ENCODE assay signal across 18 cellular contexts in the genomic region with DNA sequence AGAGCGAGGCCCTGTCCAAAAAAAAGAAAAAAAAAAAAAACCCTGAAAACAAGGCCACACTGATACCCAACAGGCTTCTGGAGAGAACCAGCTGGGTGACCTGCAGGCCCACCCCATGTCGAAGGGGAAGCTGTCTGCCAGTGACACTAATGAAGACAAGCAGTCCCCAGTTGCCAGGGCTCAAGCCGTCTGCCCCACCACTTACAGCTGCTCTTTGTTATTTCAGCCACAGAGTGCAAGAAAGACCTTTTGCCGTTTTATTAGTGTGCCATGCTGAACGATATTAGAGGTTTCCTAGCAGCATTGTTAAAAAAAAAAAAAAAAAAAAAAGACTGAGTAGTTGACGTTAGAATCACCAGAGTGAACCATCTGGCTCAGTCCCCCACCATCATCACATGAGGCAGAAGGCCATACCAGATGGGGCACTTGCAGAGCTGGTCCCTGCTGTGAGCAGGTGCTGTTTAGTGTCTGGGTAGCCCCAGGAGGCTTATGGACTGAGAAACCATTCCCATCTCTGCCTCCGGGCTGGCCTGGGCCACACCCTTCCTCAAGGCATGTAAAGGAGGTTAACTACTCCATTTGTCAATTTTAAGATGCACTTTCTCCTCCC. TPM values are rescaled to one million over a fixed set of nuclear protein-coding genes. Genes with fewer than 3 reads are reported as not detected.
A peak's percentile ranks its signal among the peaks of the same experiment; 100 is the strongest.
DNase-seq lines count a peak whose midpoint lies in the region; ATAC-seq and TF ChIP-seq lines count a peak whose summit lies in the region.
"Had no signal": no experiment of that assay in that cellular context is flagged by ENCODE, and none has a peak within 500 bp of the region (broad histone marks: within the 10 kb centered on the region; RNA-seq: fewer than 3 reads in every experiment).

No MANE protein-coding gene starts in this region.

- ATAC-seq in body of pancreas (no peak), HG02642 (IDR thresholded peaks at IDR 0.05; ENCODE audit: poor library complexity, unreplicated experiment) (no peak)
- ATAC-seq: left cardiac atrium, mucosa of descending colon had no signal

- H3K36me3 Mint-ChIP-seq in activated CD4-positive, alpha-beta memory T cell treated with anti-CD3 and anti-CD28 coated beads, Interleukin-2, amount 10 ng/mL, durations not matched to agents 7 days and 5 days (ENCODE audit: low read depth) = no peaks in the 10 kb centered on the region
- H3K36me3 Mint-ChIP-seq: activated naive CD8-positive, alpha-beta T cell had no signal

- TF ChIP-seq CTCF in body of pancreas (IDR thresholded peaks at IDR 0.05) (no peak), ascending aorta (IDR thresholded peaks at IDR 0.05) (no peak)

- H3K27me3 ChIP-seq in body of pancreas (no peaks in the 10 kb centered on the region), ascending aorta (no peaks in the 10 kb centered on the region)
- H3K27me3 ChIP-seq: cardiac muscle cell, upper lobe of left lung had no signal

- intact Hi-C loops in body of pancreas (cut with DNase I) (no loop called here), ascending aorta (cut with DNase I) (no loop called here)

- POLR2A ChIA-PET in activated CD4-positive, alpha-beta memory T cell treated with anti-CD3 and anti-CD28 coated beads, Interleukin-2, amount 10 ng/mL, durations not matched to agents 7 days and 5 days (lab: Charles Lee) = no interaction called here

- H3K9me3 ChIP-seq in body of pancreas (no peaks in the 10 kb centered on the region), ascending aorta (no peaks in the 10 kb centered on the region)
- H3K9me3 ChIP-seq: mucosa of descending colon, upper lobe of left lung had no signal

- 71 to 79% methylated on average over 7 of the region's 7 CpGs for WGBS in body of pancreas, 2 donors

- no peak overlapping the region for H3K4me3 Mint-ChIP-seq in activated CD4-positive, alpha-beta memory T cell treated with anti-CD3 and anti-CD28 coated beads, Interleukin-2, amount 10 ng/mL, durations not matched to agents 7 days and 5 days
- H3K4me3 Mint-ChIP-seq: activated CD4-positive, alpha-beta T cell treated with anti-CD3 and anti-CD28 coated beads, Interleukin-2, amount 10 ng/mL, durations not matched to agents 24 days and 14 days; activated naive CD8-positive, alpha-beta T cell; activated T-cell treated with anti-CD3 and anti-CD28 coated beads, Interleukin-2, amount 50 U/mL, for 24 hours had no signal

- H3K4me3 ChIP-seq in body of pancreas (no peak overlapping the region), ascending aorta (no peak overlapping the region)
- H3K4me3 ChIP-seq: cardiac muscle cell, mucosa of descending colon, upper lobe of left lung had no signal

- DNase-seq in A172 (ENCODE audit: low spot score) = peak; percentile 47
- DNase-seq in NCI-H1092 treated with DMSO at 0.1 percent for 48 hours (lab: John Stamatoyannopoulos, UW) = peak; percentile 74
- DNase-seq in NCI-H2227 treated with DMSO at 0.1 percent for 48 hours (lab: John Stamatoyannopoulos, UW) = peak; percentile 27
- peak in 3 of 4 donors; percentile 39 to 56 (median 48) for DNase-seq in body of pancreas
- DNase-seq in activated CD4-positive, alpha-beta memory T cell treated with anti-CD3 and anti-CD28 coated beads, Interleukin-2, amount 10 ng/mL, durations not matched to agents 7 days and 5 days = no peak
- DNase-seq in ascending aorta (ENCODE audit: low spot score in 2 of 2) = no peak
- no peak for DNase-seq in anterior cingulate cortex (lab: John Stamatoyannopoulos, UW)
- DNase-seq: activated CD4-positive, alpha-beta T cell treated with anti-CD3 and anti-CD28 coated beads, Interleukin-2, amount 10 ng/mL, durations not matched to agents 24 days and 14 days; activated T-cell treated with anti-CD3 and anti-CD28 coated beads, Interleukin-2, amount 50 U/mL, for 24 hours; effector CD8-positive, alpha-beta T cell; hypothalamus; IMR-90; left cardiac atrium; mucosa of descending colon; upper lobe of left lung had no signal

- TF ChIP-seq POLR2A in body of pancreas (IDR thresholded peaks at IDR 0.05) = no peak

- CTCF ChIA-PET in activated CD4-positive, alpha-beta memory T cell treated with anti-CD3 and anti-CD28 coated beads, Interleukin-2, amount 10 ng/mL, durations not matched to agents 7 days and 5 days (lab: Charles Lee) = interaction anchor here (0.7 kb wide), 1 partner anchor 41 kb away, joined by 4 read pairs; no protein-coding TSS in a partner anchor

- H3K4me1 ChIP-seq in body of pancreas = no peaks in the 10 kb centered on the region
- no peaks in the 10 kb centered on the region for H3K4me1 ChIP-seq in ascending aorta
- H3K4me1 ChIP-seq: upper lobe of left lung had no signal

- no peaks in the 10 kb centered on the region for H3K36me3 ChIP-seq in body of pancreas (replicated peaks in 1 of 2; ENCODE audit: insufficient read depth in 1 of 2, low read depth in 2 of 2)
- no peaks in the 10 kb centered on the region for H3K36me3 ChIP-seq in ascending aorta
- H3K36me3 ChIP-seq: cardiac muscle cell, upper lobe of left lung had no signal

- H3K27me3 Mint-ChIP-seq in activated CD4-positive, alpha-beta memory T cell treated with anti-CD3 and anti-CD28 coated beads, Interleukin-2, amount 10 ng/mL, durations not matched to agents 7 days and 5 days = no peaks in the 10 kb centered on the region
- H3K27me3 Mint-ChIP-seq: activated naive CD8-positive, alpha-beta T cell had no signal

- H3K9me3 Mint-ChIP-seq in activated CD4-positive, alpha-beta memory T cell treated with anti-CD3 and anti-CD28 coated beads, Interleukin-2, amount 10 ng/mL, durations not matched to agents 7 days and 5 days = no peaks in the 10 kb centered on the region
- H3K9me3 Mint-ChIP-seq: activated T-cell treated with anti-CD3 and anti-CD28 coated beads, Interleukin-2, amount 50 U/mL, for 24 hours had no signal

- H3K27ac ChIP-seq in body of pancreas (no peak overlapping the region), ascending aorta (no peak overlapping the region)
- H3K27ac ChIP-seq: cardiac muscle cell, upper lobe of left lung had no signal

- no peak overlapping the region for H3K27ac Mint-ChIP-seq in activated CD4-positive, alpha-beta memory T cell treated with anti-CD3 and anti-CD28 coated beads, Interleukin-2, amount 10 ng/mL, durations not matched to agents 7 days and 5 days
- H3K27ac Mint-ChIP-seq: activated CD4-positive, alpha-beta T cell treated with anti-CD3 and anti-CD28 coated beads, Interleukin-2, amount 10 ng/mL, durations not matched to agents 24 days and 14 days; activated naive CD8-positive, alpha-beta T cell; activated T-cell treated with anti-CD3 and anti-CD28 coated beads, Interleukin-2, amount 50 U/mL, for 24 hours had no signal

- H3K4me1 Mint-ChIP-seq in activated CD4-positive, alpha-beta memory T cell treated with anti-CD3 and anti-CD28 coated beads, Interleukin-2, amount 10 ng/mL, durations not matched to agents 7 days and 5 days = no peaks in the 10 kb centered on the region
- H3K4me1 Mint-ChIP-seq: activated CD4-positive, alpha-beta T cell treated with anti-CD3 and anti-CD28 coated beads, Interleukin-2, amount 10 ng/mL, durations not matched to agents 24 days and 14 days had no signal

RNA-seq across cellular contexts. Expression of gene SLC39A11, which starts 26.5 kb away (rescaled TPM):
- 56.2 and 59.2 TPM in 2 replicates for total RNA-seq in A172 (2014; rRNA removed; shearing (Covaris generic))
- total RNA-seq in body of pancreas (10 to 100 TPM; 27.8 to 39.6 TPM), ascending aorta (4.9 TPM)
- 10 to 100 TPM; 17.0 to 17.3 TPM for total RNA-seq in activated CD4-positive, alpha-beta memory T cell treated with anti-CD3 and anti-CD28 coated beads, Interleukin-2, amount 10 ng/mL, durations not matched to agents 7 days and 5 days

RNA-seq across cellular contexts. Expression of gene SSTR2, which starts 45.8 kb away (rescaled TPM):
- 4.3 and 4.8 TPM in 2 replicates for total RNA-seq in A172 (2014; rRNA removed; shearing (Covaris generic))
- total RNA-seq in body of pancreas = 1 to 10 TPM in 1 of 2 donors, under 1 TPM in 1; 0.66 to 1.0 TPM
- under 1 TPM in 1 of 2 experiments, not detected in 1; 0.03 TPM for total RNA-seq in activated CD4-positive, alpha-beta memory T cell treated with anti-CD3 and anti-CD28 coated beads, Interleukin-2, amount 10 ng/mL, durations not matched to agents 7 days and 5 days
- total RNA-seq in ascending aorta = 5.4 TPM
- total RNA-seq: IMR-90 had no signal

Comparison
In these comparisons a context has a peak if more than half of its experiments do, and no peak if none do; other contexts are left out.
1. DNase-seq: peak in A172 (single experiment), NCI-H1092 treated with DMSO at 0.1 percent for 48 hours (single experiment), NCI-H2227 treated with DMSO at 0.1 percent for 48 hours (single experiment) and body of pancreas (3 of 4); none in activated CD4-positive, alpha-beta memory T cell treated with anti-CD3 and anti-CD28 coated beads, Interleukin-2, amount 10 ng/mL, durations not matched to agents 7 days and 5 days (single experiment), ascending aorta (0 of 2) and anterior cingulate cortex (0 of 58).